ENCODE assay signal across 1 cellular context in genomic region chr11:47375546-47376085, GRCh38.
TF ChIP-seq lines count a peak whose summit lies in the region.

No MANE protein-coding gene starts in this region.

TF ChIP-seq in H1, 55 proteins besides CTCF, POLR2A, EP300 and RAD21:
- no peak for TF ChIP-seq JUND (IDR thresholded peaks at IDR 0.05; ENCODE audit: low read length)
- no peak for TF ChIP-seq SAP30 (IDR thresholded peaks at IDR 0.05; ENCODE audit: insufficient read depth, insufficient replicate concordance, low read length)
- TF ChIP-seq EGR1 (IDR thresholded peaks at IDR 0.05; ENCODE audit: borderline replicate concordance, low read depth, low read length) = no peak
- no peak for TF ChIP-seq POLR2AphosphoS5 (IDR thresholded peaks at IDR 0.05; ENCODE audit: low read depth, low read length)
- TF ChIP-seq SUZ12 (IDR thresholded peaks at IDR 0.05; ENCODE audit: low read length) = no peak
- TF ChIP-seq SP2 (IDR thresholded peaks at IDR 0.05; ENCODE audit: low read length) = no peak
- TF ChIP-seq, protein P1, sequence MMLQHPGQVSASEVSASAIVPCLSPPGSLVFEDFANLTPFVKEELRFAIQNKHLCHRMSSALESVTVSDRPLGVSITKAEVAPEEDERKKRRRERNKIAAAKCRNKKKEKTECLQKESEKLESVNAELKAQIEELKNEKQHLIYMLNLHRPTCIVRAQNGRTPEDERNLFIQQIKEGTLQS (IDR thresholded peaks at IDR 0.05; ENCODE audit: insufficient read depth, low read depth, low read length) = no peak
- TF ChIP-seq ASH2L (IDR thresholded peaks at IDR 0.05; ENCODE audit: low read length) = no peak
- no peak for TF ChIP-seq BACH1 (IDR thresholded peaks at IDR 0.05; ENCODE audit: low read length)
- TF ChIP-seq YY1 (IDR thresholded peaks at IDR 0.05; ENCODE audit: low read depth, low read length) = no peak
- TF ChIP-seq RXRA (IDR thresholded peaks at IDR 0.05; ENCODE audit: insufficient read depth, low read depth, low read length) = no peak
- TF ChIP-seq USF2 (IDR thresholded peaks at IDR 0.05; ENCODE audit: low read length) = no peak
- no peak for TF ChIP-seq TCF12 (IDR thresholded peaks at IDR 0.05; ENCODE audit: low read depth, low read length)
- TF ChIP-seq, protein P2, sequence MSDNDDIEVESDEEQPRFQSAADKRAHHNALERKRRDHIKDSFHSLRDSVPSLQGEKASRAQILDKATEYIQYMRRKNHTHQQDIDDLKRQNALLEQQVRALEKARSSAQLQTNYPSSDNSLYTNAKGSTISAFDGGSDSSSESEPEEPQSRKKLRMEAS (IDR thresholded peaks at IDR 0.05) = no peak
- no peak for TF ChIP-seq CHD2 (IDR thresholded peaks at IDR 0.05; ENCODE audit: low read length)
- no peak for TF ChIP-seq NRF1 (IDR thresholded peaks at IDR 0.05; ENCODE audit: low read depth, low read length)
- TF ChIP-seq GTF2F1 (IDR thresholded peaks at IDR 0.05; ENCODE audit: borderline replicate concordance, low read depth, low read length) = no peak
- TF ChIP-seq CBX8 (IDR thresholded peaks at IDR 0.05; ENCODE audit: borderline replicate concordance, low read depth, low read length) = no peak
- no peak for TF ChIP-seq TAF1 (IDR thresholded peaks at IDR 0.05; ENCODE audit: low read depth, low read length)
- TF ChIP-seq BRCA1 (IDR thresholded peaks at IDR 0.05; ENCODE audit: low read depth, low read length) = no peak
